In the genomic region with DNA sequence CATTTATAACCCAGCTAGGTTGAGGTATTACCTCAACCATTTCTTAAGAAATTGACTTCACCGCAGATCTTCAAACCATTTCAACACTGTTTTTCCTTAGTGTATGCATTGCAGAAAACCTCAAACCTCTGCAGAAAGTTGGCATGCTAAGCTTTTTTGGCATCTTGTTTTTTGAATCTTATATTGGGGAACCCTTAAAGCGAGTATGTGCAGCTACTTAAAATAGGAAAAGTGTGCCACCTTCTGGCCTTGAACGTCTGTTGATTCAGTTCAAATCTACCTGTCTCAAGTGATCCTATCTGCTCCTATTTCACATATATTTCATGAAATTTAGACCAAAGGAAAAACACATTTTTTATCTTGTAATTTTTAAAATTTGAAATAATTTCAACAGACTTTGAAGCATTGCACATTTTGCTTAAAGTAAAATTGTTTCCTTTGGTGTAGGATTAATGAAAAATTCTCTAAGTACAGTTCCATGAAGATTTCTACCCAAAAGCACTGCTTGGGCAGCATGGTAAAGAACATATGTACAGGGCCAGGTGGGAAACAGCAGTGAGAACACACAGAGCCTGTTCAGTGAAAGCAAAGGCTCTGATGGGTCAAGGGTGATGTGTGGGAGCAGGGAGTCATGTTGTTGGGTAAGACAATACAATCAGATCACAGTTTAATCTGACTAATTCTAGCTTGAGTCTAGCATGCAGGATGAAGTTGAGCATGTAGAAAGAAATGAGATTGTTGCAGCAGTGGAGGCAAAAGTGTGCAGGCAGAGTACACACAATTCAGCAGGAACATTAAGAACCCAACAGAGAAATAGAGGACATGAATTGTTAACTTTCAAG, we compare ENCODE assay signal across 9 cellular contexts. TPM values are rescaled to one million over a fixed set of nuclear protein-coding genes. Genes with fewer than 3 reads are reported as not detected.
DNase-seq lines count a peak whose midpoint lies in the region; ATAC-seq and TF ChIP-seq lines count a peak whose summit lies in the region.
"Had no signal": no experiment of that assay in that cellular context is flagged by ENCODE, and none has a peak within 500 bp of the region (broad histone marks: within the 10 kb centered on the region; RNA-seq: fewer than 3 reads in every experiment).

No MANE protein-coding gene starts in this region.

- H3K4me3 Mint-ChIP-seq in activated CD4-positive, alpha-beta memory T cell treated with anti-CD3 and anti-CD28 coated beads, Interleukin-2, amount 10 ng/mL, durations not matched to agents 7 days and 5 days, result peak overlapping the region; percentile 8

- H3K4me3 ChIP-seq in fibroblast of pulmonary artery (replicated peaks; ENCODE audit: low read depth, low read length), result no peak overlapping the region
- H3K4me3 ChIP-seq in neutrophil (ENCODE audit: low read depth in 1 of 2, low read length in 1 of 2), result peak overlapping the region in 1 of 2 experiments; percentile 39
- H3K4me3 ChIP-seq: BLaER1 had no signal

- H3K27me3 ChIP-seq in neutrophil, result no peaks in the 10 kb centered on the region
- H3K27me3 ChIP-seq: BLaER1 had no signal

- H3K27ac Mint-ChIP-seq in activated CD4-positive, alpha-beta memory T cell treated with anti-CD3 and anti-CD28 coated beads, Interleukin-2, amount 10 ng/mL, durations not matched to agents 7 days and 5 days, result peak overlapping the region; percentile 98

- peaks cover 34% of the 10 kb centered on the region for H3K36me3 Mint-ChIP-seq in activated CD4-positive, alpha-beta memory T cell treated with anti-CD3 and anti-CD28 coated beads, Interleukin-2, amount 10 ng/mL, durations not matched to agents 7 days and 5 days (ENCODE audit: low read depth)

- DNase-seq in NCI-H526 (lab: John Stamatoyannopoulos, UW) (peak; percentile 15 to 63), NCI-H526 treated with DMSO at 0.1 percent for 48 hours (lab: John Stamatoyannopoulos, UW) (no peak), NCI-H524 (lab: John Stamatoyannopoulos, UW) (peak; percentile 34 to 66), fibroblast of pulmonary artery (ENCODE audit: low read depth) (peak; percentile 88)
- DNase-seq in activated CD4-positive, alpha-beta memory T cell treated with anti-CD3 and anti-CD28 coated beads, Interleukin-2, amount 10 ng/mL, durations not matched to agents 7 days and 5 days, result peak; percentile 60

- peak; percentile 42 for ATAC-seq in HG03175 (IDR thresholded peaks at IDR 0.05; ENCODE audit: unreplicated experiment)
- no peak for ATAC-seq in HG03354 (IDR thresholded peaks at IDR 0.05; ENCODE audit: poor library complexity, severe bottlenecking, unreplicated experiment)

- peak; percentile 65 for TF ChIP-seq CTCF in fibroblast of pulmonary artery (IDR thresholded peaks at IDR 0.05; ENCODE audit: low read length, missing control alignments)
- peak; percentile 61 for TF ChIP-seq CTCF in neutrophil (IDR thresholded peaks at IDR 0.05)

- H3K4me1 Mint-ChIP-seq in activated CD4-positive, alpha-beta memory T cell treated with anti-CD3 and anti-CD28 coated beads, Interleukin-2, amount 10 ng/mL, durations not matched to agents 7 days and 5 days, result peaks cover 76% of the 10 kb centered on the region

- peak overlapping the region; percentile 97 for H3K27ac ChIP-seq in neutrophil
- H3K27ac ChIP-seq: BLaER1 had no signal

- H3K36me3 ChIP-seq in neutrophil, result no peaks in the 10 kb centered on the region

- H3K9me3 ChIP-seq in neutrophil, result no peaks in the 10 kb centered on the region

- no peaks in the 10 kb centered on the region for H3K27me3 Mint-ChIP-seq in activated CD4-positive, alpha-beta memory T cell treated with anti-CD3 and anti-CD28 coated beads, Interleukin-2, amount 10 ng/mL, durations not matched to agents 7 days and 5 days

- POLR2A ChIA-PET in activated CD4-positive, alpha-beta memory T cell treated with anti-CD3 and anti-CD28 coated beads, Interleukin-2, amount 10 ng/mL, durations not matched to agents 7 days and 5 days (lab: Charles Lee), result interaction anchor here (0.7 to 6.2 kb wide), 16 partner anchors 14 to 533 kb away, joined by 3 to 338 read pairs (median 4); a partner anchor contains a TSS

- H3K4me1 ChIP-seq in neutrophil (ENCODE audit: control insufficient read depth in 1 of 2, insufficient read depth in 1 of 2, low read depth in 1 of 2, low read length in 1 of 2), result peaks cover 65 to 66% of the 10 kb centered on the region in 2 experiments

- no peaks in the 10 kb centered on the region for H3K9me3 Mint-ChIP-seq in activated CD4-positive, alpha-beta memory T cell treated with anti-CD3 and anti-CD28 coated beads, Interleukin-2, amount 10 ng/mL, durations not matched to agents 7 days and 5 days

- CTCF ChIA-PET in activated CD4-positive, alpha-beta memory T cell treated with anti-CD3 and anti-CD28 coated beads, Interleukin-2, amount 10 ng/mL, durations not matched to agents 7 days and 5 days (lab: Charles Lee), result interaction anchor here (0.7 to 7.5 kb wide), 27 partner anchors 13 to 861 kb away, joined by 3 to 105 read pairs (median 4); a partner anchor contains a TSS

RNA-seq across cellular contexts. Expression of a gene that starts 17.2 kb away (rescaled TPM):
- 10 to 100 TPM; 26.7 to 27.3 TPM for total RNA-seq in activated CD4-positive, alpha-beta memory T cell treated with anti-CD3 and anti-CD28 coated beads, Interleukin-2, amount 10 ng/mL, durations not matched to agents 7 days and 5 days

RNA-seq across cellular contexts. Expression of a gene that starts 48.4 kb away (rescaled TPM):
- total RNA-seq in activated CD4-positive, alpha-beta memory T cell treated with anti-CD3 and anti-CD28 coated beads, Interleukin-2, amount 10 ng/mL, durations not matched to agents 7 days and 5 days, result 10 to 100 TPM; 68.5 to 70.5 TPM
